Comparison of ENCODE assay signal across 1 cellular context in the genomic region with DNA sequence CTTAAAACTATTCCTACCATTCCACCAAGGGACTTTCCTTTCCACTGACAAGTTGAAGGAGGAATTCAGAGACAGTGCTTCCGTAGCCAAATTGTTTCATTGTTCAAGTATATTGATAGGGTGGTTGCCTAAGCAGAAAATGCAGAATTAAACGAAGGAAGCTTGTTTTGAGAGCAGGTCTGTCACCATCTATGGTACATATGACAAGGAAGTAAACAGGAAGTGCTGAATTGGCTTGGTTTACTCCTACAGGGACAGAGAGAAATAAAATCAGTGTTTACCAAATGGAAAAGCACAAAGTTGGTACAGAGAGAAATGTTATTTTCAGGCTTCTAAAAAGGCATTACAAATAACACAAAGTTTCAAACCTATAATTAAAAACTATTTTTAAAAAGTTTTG.
TF ChIP-seq lines count a peak whose summit lies in the region.

No MANE protein-coding gene starts in this region.

TF ChIP-seq in IMR-90, 13 proteins besides CTCF, POLR2A, EP300 and RAD21 (continued from another document):
- TF ChIP-seq FOS (IDR thresholded peaks at IDR 0.05; ENCODE audit: low read depth, low read length): no peak
- no peak for TF ChIP-seq RFX5 (IDR thresholded peaks at IDR 0.05; ENCODE audit: low read depth, low read length)
- no peak for TF ChIP-seq NFE2L2 (IDR thresholded peaks at IDR 0.05; ENCODE audit: low read depth, low read length)
- no peak for TF ChIP-seq USF2 (IDR thresholded peaks at IDR 0.05; ENCODE audit: low read depth, low read length)
- TF ChIP-seq, protein P1, sequence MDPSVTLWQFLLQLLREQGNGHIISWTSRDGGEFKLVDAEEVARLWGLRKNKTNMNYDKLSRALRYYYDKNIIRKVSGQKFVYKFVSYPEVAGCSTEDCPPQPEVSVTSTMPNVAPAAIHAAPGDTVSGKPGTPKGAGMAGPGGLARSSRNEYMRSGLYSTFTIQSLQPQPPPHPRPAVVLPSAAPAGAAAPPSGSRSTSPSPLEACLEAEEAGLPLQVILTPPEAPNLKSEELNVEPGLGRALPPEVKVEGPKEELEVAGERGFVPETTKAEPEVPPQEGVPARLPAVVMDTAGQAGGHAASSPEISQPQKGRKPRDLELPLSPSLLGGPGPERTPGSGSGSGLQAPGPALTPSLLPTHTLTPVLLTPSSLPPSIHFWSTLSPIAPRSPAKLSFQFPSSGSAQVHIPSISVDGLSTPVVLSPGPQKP (IDR thresholded peaks at IDR 0.05; ENCODE audit: borderline replicate concordance, low read depth, low read length): no peak
- TF ChIP-seq MXI1 (IDR thresholded peaks at IDR 0.05; ENCODE audit: borderline replicate concordance, low read depth, low read length): no peak
- no peak for TF ChIP-seq MAZ (IDR thresholded peaks at IDR 0.05; ENCODE audit: borderline replicate concordance, low read depth, low read length)
TF ChIP-seq in IMR-90: peak in this region for 0.
